Comparison of ENCODE assay signal across 23 cellular contexts in genomic region chr9:113368960-113369582, GRCh38. TPM values are rescaled to one million over a fixed set of nuclear protein-coding genes. Genes with fewer than 3 reads are reported as not detected.
"Had no signal": no experiment of that assay in that cellular context is flagged by ENCODE, and none has a peak within 500 bp of the region (broad histone marks: within the 10 kb centered on the region; RNA-seq: fewer than 3 reads in every experiment).

No MANE protein-coding gene starts in this region.

- H3K9me3 Mint-ChIP-seq: naive thymus-derived CD8-positive, alpha-beta T cell; neural crest cell had no signal

- H3K4me3 ChIP-seq: esophagus squamous epithelium, left ventricle myocardium inferior, lung, right atrium auricular region, spleen, tibial nerve had no signal

- H3K27me3 ChIP-seq: esophagus squamous epithelium, spleen, tibial nerve had no signal

- H3K4me1 ChIP-seq: right atrium auricular region, tibial nerve had no signal

- H3K27ac Mint-ChIP-seq: activated naive CD8-positive, alpha-beta T cell; naive thymus-derived CD8-positive, alpha-beta T cell had no signal

- H3K27me3 Mint-ChIP-seq: activated naive CD8-positive, alpha-beta T cell; naive thymus-derived CD8-positive, alpha-beta T cell had no signal

- FAIRE-seq: colon had no signal

- ATAC-seq: naive thymus-derived CD8-positive, alpha-beta T cell had no signal

- H3K4me1 Mint-ChIP-seq: neural crest cell had no signal

- H3K4me3 Mint-ChIP-seq: activated naive CD8-positive, alpha-beta T cell; naive thymus-derived CD8-positive, alpha-beta T cell; neural crest cell had no signal

- H3K9me3 ChIP-seq: esophagus squamous epithelium, left ventricle myocardium inferior, right atrium auricular region, spleen, tibial nerve had no signal

- DNase-seq: activated CD4-positive, alpha-beta T cell treated with anti-CD3 and anti-CD28 coated beads for 4 hours; activated CD4-positive, alpha-beta T cell treated with anti-CD3 and anti-CD28 coated beads, Interleukin-2, amount 50 U/mL, for 4 hours; activated CD4-positive, CD25-positive, alpha-beta regulatory T cell; activated CD8-positive, alpha-beta memory T cell treated with anti-CD3 and anti-CD28 coated beads for 24 hours; activated effector memory CD4-positive, alpha-beta T cell treated with Interleukin-2 at 50 U/mL for 16 hours; activated naive CD4-positive, alpha-beta T cell treated with Interleukin-2 at 50 U/mL for 16 hours; anterior cingulate cortex; dermis blood vessel endothelial cell; effector CD4-positive, alpha-beta T cell; esophagus squamous epithelium; foreskin melanocyte; islet precursor cell; left ventricle myocardium inferior; naive thymus-derived CD8-positive, alpha-beta T cell; nucleus accumbens; spleen; stimulated activated naive CD4-positive, alpha-beta T cell had no signal

- H3K27ac ChIP-seq: esophagus squamous epithelium, left ventricle myocardium inferior, right atrium auricular region, spleen, tibial nerve had no signal

- H3K36me3 Mint-ChIP-seq: activated naive CD8-positive, alpha-beta T cell had no signal

RNA-seq across cellular contexts. Expression of gene BSPRY, which starts 19.7 kb away (rescaled TPM):
- total RNA-seq: dermis blood vessel endothelial cell, neural crest cell had no signal
